In the genomic region with DNA sequence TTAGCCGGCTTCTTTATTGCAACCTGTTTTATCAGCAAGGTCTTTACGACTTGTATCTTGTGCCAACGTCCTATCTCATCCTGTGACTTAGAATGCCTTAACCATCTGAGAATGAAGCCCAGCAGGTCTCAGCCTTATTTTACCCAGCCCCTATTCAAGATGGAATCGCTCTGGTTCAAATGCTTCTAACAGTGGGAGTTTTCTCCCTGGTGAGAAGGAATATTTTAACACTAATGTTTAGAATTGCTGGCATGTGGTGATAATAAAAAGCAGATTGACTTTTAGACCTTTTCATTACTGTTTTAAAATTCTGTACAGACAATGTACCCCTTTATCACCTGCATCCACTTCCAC, we compare ENCODE assay signal across 1 cellular context.
TF ChIP-seq lines count a peak whose summit lies in the region.

No MANE protein-coding gene starts in this region.

TF ChIP-seq in H1, 55 proteins besides CTCF, POLR2A, EP300 and RAD21:
- TF ChIP-seq YY1 (IDR thresholded peaks at IDR 0.05; ENCODE audit: low read depth, low read length) (no peak), PHF8 (conservative IDR thresholded peaks at IDR 0.05; ENCODE audit: low read depth, low read length) (no peak), HDAC6 (IDR thresholded peaks at IDR 0.05; ENCODE audit: low read depth, low read length) (no peak), TAF1 (IDR thresholded peaks at IDR 0.05; ENCODE audit: low read depth, low read length) (no peak)
